8 cellular contexts compared by ENCODE assay signal in the genomic region with DNA sequence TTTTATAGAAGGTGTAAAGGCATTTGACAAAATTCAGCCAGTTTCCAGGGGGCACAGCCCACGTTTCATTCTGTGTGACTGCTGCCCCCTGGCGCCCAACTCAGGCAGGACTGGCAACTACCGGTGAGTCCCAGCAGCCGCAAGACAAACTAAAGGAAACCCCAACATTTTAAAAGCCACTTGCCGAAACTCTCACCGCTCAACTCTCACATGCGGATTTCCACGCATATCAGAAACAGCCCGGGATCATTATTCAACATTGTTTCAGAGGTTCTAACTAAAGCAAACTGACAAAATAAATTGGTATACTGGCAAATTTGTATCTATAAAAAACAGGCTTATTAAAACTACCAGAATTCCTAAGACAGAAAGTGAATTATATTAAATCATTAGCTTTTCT. TPM values are rescaled to one million over a fixed set of nuclear protein-coding genes. Genes with fewer than 3 reads are reported as not detected.
DNase-seq lines count a peak whose midpoint lies in the region; ATAC-seq and TF ChIP-seq lines count a peak whose summit lies in the region.

No MANE protein-coding gene starts in this region.

- H3K9me3 ChIP-seq in suprapubic skin = no peaks in the 10 kb centered on the region

- 1% methylated on average over 9 of the region's 9 CpGs for WGBS in suprapubic skin

- peaks cover 10% of the 10 kb centered on the region for H3K36me3 ChIP-seq in suprapubic skin

- no peak for TF ChIP-seq EP300 in suprapubic skin (IDR thresholded peaks at IDR 0.05)

- no peak for ATAC-seq in HG03159 (IDR thresholded peaks at IDR 0.05; ENCODE audit: unreplicated experiment)

- no peak for TF ChIP-seq POLR2A in suprapubic skin (IDR thresholded peaks at IDR 0.05)

- no peak overlapping the region for H3K4me3 ChIP-seq in fibroblast of villous mesenchyme (ENCODE audit: low read depth, low read length)
- no peak overlapping the region for H3K4me3 ChIP-seq in suprapubic skin

- TF ChIP-seq CTCF in fibroblast of villous mesenchyme (IDR thresholded peaks at IDR 0.05; ENCODE audit: insufficient read depth, low read depth, low read length) = peak; percentile 88
- peak; percentile 89 to 92 for TF ChIP-seq CTCF in suprapubic skin (IDR thresholded peaks at IDR 0.05)

- H3K27me3 ChIP-seq in suprapubic skin = no peaks in the 10 kb centered on the region

- peak; percentile 87 for DNase-seq in D341Med (ENCODE audit: low spot score)
- peak; percentile 70 for DNase-seq in HuH-7.5 (ENCODE audit: low spot score)
- DNase-seq in SHP77 (lab: John Stamatoyannopoulos, UW) = peak; percentile 45 to 55
- peak; percentile 94 for DNase-seq in activated effector memory CD4-positive, alpha-beta T cell treated with anti-CD3 and anti-CD28 coated beads, Interleukin-2, amount 50 U/mL, for 16 hours
- peak; percentile 68 for DNase-seq in fibroblast of villous mesenchyme (ENCODE audit: low read depth)
- DNase-seq in occipital lobe (lab: John Stamatoyannopoulos, UW) = peak; percentile 60
- peak; percentile 84 to 92 for DNase-seq in suprapubic skin (ENCODE audit: low spot score in 2 of 2)

- no peak overlapping the region for H3K27ac ChIP-seq in suprapubic skin

- H3K4me1 ChIP-seq in suprapubic skin = peaks cover 18% of the 10 kb centered on the region

RNA-seq across cellular contexts. Expression of gene MORC2, which starts 48.2 kb away (rescaled TPM):
- total RNA-seq in fibroblast of villous mesenchyme (13.2 and 24.2 TPM in 2 replicates), occipital lobe (20.7 TPM), suprapubic skin (10 to 100 TPM; 12.9 to 38.7 (median 21.3) TPM)

RNA-seq across cellular contexts. Expression of gene TUG1, which starts 48.7 kb away (rescaled TPM):
- total RNA-seq in fibroblast of villous mesenchyme (68.9 and 88.1 TPM in 2 replicates), occipital lobe (85.2 TPM), suprapubic skin (100 to 1,000 TPM in 1 of 4 donors, 10 to 100 TPM in 3; 48.1 to 170 (median 61.2) TPM)
